10 cellular contexts compared by ENCODE assay signal in genomic region chr3:50356553-50356952, GRCh38. TPM values are rescaled to one million over a fixed set of nuclear protein-coding genes. Genes with fewer than 3 reads are reported as not detected.
DNase-seq lines count a peak whose midpoint lies in the region; FAIRE-seq and TF ChIP-seq lines count a peak whose summit lies in the region.
"Had no signal": no experiment of that assay in that cellular context is flagged by ENCODE, and none has a peak within 500 bp of the region (broad histone marks: within the 10 kb centered on the region; RNA-seq: fewer than 3 reads in every experiment).

No MANE protein-coding gene starts in this region.

- peak overlapping the region; percentile 78 for H3K4me3 ChIP-seq in BE2C (ENCODE audit: low read depth, low read length)
- peak overlapping the region; percentile 4 for H3K4me3 ChIP-seq in KMS-11 (IDR thresholded peaks at IDR 0.05; ENCODE audit: insufficient read depth, low read depth, low read length)
- no peak overlapping the region for H3K4me3 ChIP-seq in bronchial epithelial cell (ENCODE audit: low read depth, low read length)

- H3K9ac ChIP-seq in KMS-11: no peak overlapping the region

- DNase-seq in BE2C (no peak), bronchial epithelial cell (ENCODE audit: low read depth) (peak; percentile 44), myocyte (ENCODE audit: low read depth) (peak; percentile 40), NCI-H1930 (lab: John Stamatoyannopoulos, UW) (no peak), RCC 7860 (ENCODE audit: low spot score) (no peak), OCI-M2 (lab: John Stamatoyannopoulos, UW; ENCODE audit: unreplicated experiment) (no peak)
- no peak for DNase-seq in stimulated activated CD4-positive, alpha-beta T cell treated with anti-CD3 and anti-CD28 coated beads, Interleukin-12 subunit alpha, Interleukin-12 subunit beta, amount 100 ng/mL, for 4 hours
- DNase-seq: activated CD4-positive, alpha-beta T cell treated with anti-CD3 and anti-CD28 coated beads, Interleukin-2, amount 50 U/mL, for 48 hours; retina had no signal

- TF ChIP-seq CTCF in BE2C (IDR thresholded peaks at IDR 0.05; ENCODE audit: low read depth, low read length) (no peak), KMS-11 (conservative IDR thresholded peaks at IDR 0.05; ENCODE audit: low read depth, low read length) (no peak), bronchial epithelial cell (IDR thresholded peaks at IDR 0.05; ENCODE audit: insufficient read depth, low read length, severe bottlenecking) (no peak)

- no peaks in the 10 kb centered on the region for H3K27me3 ChIP-seq in BE2C
- no peaks in the 10 kb centered on the region for H3K27me3 ChIP-seq in KMS-11 (ENCODE audit: insufficient read depth, low read depth)
- H3K27me3 ChIP-seq in bronchial epithelial cell (ENCODE audit: control insufficient read depth, insufficient read depth, low read length): no peaks in the 10 kb centered on the region

- no peaks in the 10 kb centered on the region for H3K9me3 ChIP-seq in BE2C

- H4K20me1 ChIP-seq in KMS-11 (ENCODE audit: insufficient read depth): no peaks in the 10 kb centered on the region

- H3K36me3 ChIP-seq in BE2C (peaks cover 14% of the 10 kb centered on the region), KMS-11 (ENCODE audit: insufficient read depth) (no peaks in the 10 kb centered on the region), bronchial epithelial cell (ENCODE audit: control insufficient read depth, insufficient read depth, low read length) (peaks cover 25% of the 10 kb centered on the region)

- H2AFZ ChIP-seq in KMS-11 (ENCODE audit: low read depth): no peak overlapping the region

- FAIRE-seq in bronchial epithelial cell (lab: Jason Lieb, UNC): no peak
- FAIRE-seq in RCC 7860 (lab: Jason Lieb, UNC): no peak

- H3K4me1 ChIP-seq in BE2C (no peaks in the 10 kb centered on the region), KMS-11 (ENCODE audit: low read depth, poor library complexity, severe bottlenecking) (peaks cover 15% of the 10 kb centered on the region)

- peak overlapping the region; percentile 57 for H3K4me2 ChIP-seq in KMS-11

- H3K27ac ChIP-seq in KMS-11: no peak overlapping the region

- H3K79me2 ChIP-seq in KMS-11 (ENCODE audit: insufficient read depth, low read depth): peaks cover 24% of the 10 kb centered on the region; the same call in 1 of the 2 replicates

RNA-seq across cellular contexts. Expression of gene TMEM115, which starts 2.8 kb away (rescaled TPM):
- 60.3 TPM for polyA plus RNA-seq in BE2C (2012; ENCODE audit: insufficient read depth, insufficient read length, low read depth)
- total RNA-seq in bronchial epithelial cell (19.7 and 22.8 TPM in 2 replicates), myocyte (61.7 and 69.0 TPM in 2 replicates)
- polyA plus RNA-seq in myocyte (2012): 53.0 TPM

RNA-seq across cellular contexts. Expression of gene CYB561D2, which starts 5.9 kb away (rescaled TPM):
- polyA plus RNA-seq in BE2C (2012; ENCODE audit: insufficient read depth, insufficient read length, low read depth): 56.7 TPM
- total RNA-seq in bronchial epithelial cell: 18.9 and 22.1 TPM in 2 replicates
- total RNA-seq in myocyte: 16.7 and 25.2 TPM in 2 replicates
- polyA plus RNA-seq in myocyte (2012): 25.9 TPM

RNA-seq across cellular contexts. Expression of gene NPRL2, which starts 6.0 kb away (rescaled TPM):
- polyA plus RNA-seq in BE2C (2012; ENCODE audit: insufficient read depth, insufficient read length, low read depth): 82.1 TPM
- 11.0 and 17.1 TPM in 2 replicates for total RNA-seq in bronchial epithelial cell
- 24.6 and 27.6 TPM in 2 replicates for total RNA-seq in myocyte
- 30.5 TPM for polyA plus RNA-seq in myocyte (2012)

RNA-seq across cellular contexts. Expression of gene ZMYND10, which starts 11.0 kb away (rescaled TPM):
- polyA plus RNA-seq in BE2C (2012; ENCODE audit: insufficient read depth, insufficient read length, low read depth): 2.0 TPM
- 0.13 and 0.53 TPM in 2 replicates for total RNA-seq in bronchial epithelial cell
- 0.19 and 0.47 TPM in 2 replicates for total RNA-seq in myocyte
- 1.8 TPM for polyA plus RNA-seq in myocyte (2012)

RNA-seq across cellular contexts. Expression of gene RASSF1, which starts 15.9 kb away (rescaled TPM):
- 36.7 TPM for polyA plus RNA-seq in BE2C (2012; ENCODE audit: insufficient read depth, insufficient read length, low read depth)
- total RNA-seq in bronchial epithelial cell: 15.5 and 25.5 TPM in 2 replicates
- 9.0 and 16.2 TPM in 2 replicates for total RNA-seq in myocyte
- 23.5 TPM for polyA plus RNA-seq in myocyte (2012)

Comparison
In these comparisons a context has a peak if more than half of its experiments do, and no peak if none do; other contexts are left out.
1. DNase-seq: peak in bronchial epithelial cell (single experiment) and myocyte (single experiment); none in BE2C (single experiment), NCI-H1930 (0 of 2), RCC 7860 (single experiment), stimulated activated CD4-positive, alpha-beta T cell treated with anti-CD3 and anti-CD28 coated beads, Interleukin-12 subunit alpha, Interleukin-12 subunit beta, amount 100 ng/mL, for 4 hours (single experiment) and OCI-M2 (single experiment).